23 cellular contexts compared by ENCODE assay signal in genomic region chr2:109459485-109459884, GRCh38.
A peak's percentile ranks its signal among the peaks of the same experiment; 100 is the strongest.
DNase-seq lines count a peak whose midpoint lies in the region; ATAC-seq and TF ChIP-seq lines count a peak whose summit lies in the region.
"Had no signal": no experiment of that assay in that cellular context is flagged by ENCODE, and none has a peak within 500 bp of the region (broad histone marks: within the 10 kb centered on the region; RNA-seq: fewer than 3 reads in every experiment).

No MANE protein-coding gene starts in this region.

- H3K9me3 Mint-ChIP-seq in chondrocyte (ENCODE audit: low read depth) (peaks cover 4% of the 10 kb centered on the region), type B pancreatic cell (no peaks in the 10 kb centered on the region)
- H3K9me3 Mint-ChIP-seq: activated CD4-positive, alpha-beta memory T cell treated with anti-CD3 and anti-CD28 coated beads, Interleukin-2, amount 10 ng/mL, durations not matched to agents 7 days and 5 days; activated naive CD4-positive, alpha-beta T cell treated with anti-CD3 and anti-CD28 coated beads, Interleukin-2, amount 50 U/mL, for 72 hours; activated T-cell treated with anti-CD3 and anti-CD28 coated beads, Interleukin-2, amount 50 U/mL, for 24 hours; dendritic cell treated with granulocyte-macrophage colony-stimulating factor and Interleukin-4, amounts not matched to agents 40 ng/mL and 50 ng/mL, for 4 days; GM23338; neural progenitor cell; stimulated activated effector memory CD8-positive, alpha-beta T cell treated with anti-CD3 and anti-CD28 coated beads, Interleukin-12 subunit alpha, Interleukin-12 subunit beta, amount 100 ng/mL, for 72 hours; T-helper 2 cell treated with Interferon-gamma antibody and Interleukin-4, amounts not matched to agents 5 μg/mL and 100 μg/mL, for 36 hours; WTC11 had no signal

- no peaks in the 10 kb centered on the region for H3K79me2 ChIP-seq in osteoblast (ENCODE audit: insufficient read depth, low read length)

- WGBS in aorta, 2 donors, result 18% methylated on average over 6 of the region's 6 CpGs
- WGBS in esophagus squamous epithelium, 2 donors, result 53% methylated on average over 5 of the region's 6 CpGs; no CpG with 5 or more reads in 1 of the 2 donors

- H3K4me1 Mint-ChIP-seq in chondrocyte (ENCODE audit: low read depth) (peaks cover 62% of the 10 kb centered on the region), type B pancreatic cell (ENCODE audit: unreplicated experiment) (peaks cover 7% of the 10 kb centered on the region)
- H3K4me1 Mint-ChIP-seq: GM23338, WTC11 had no signal

- intact Hi-C loops in cardiac septum (cut with DNase I), result no loop called here
- intact Hi-C loops in Right ventricle myocardium superior (cut with DNase I), result no loop called here
- intact Hi-C loops in aorta (cut with DNase I), result no loop called here
- intact Hi-C loops in esophagus squamous epithelium (cut with DNase I), result no loop called here

- peak overlapping the region; percentile 96 for H3K27ac Mint-ChIP-seq in chondrocyte (ENCODE audit: unreplicated experiment)
- no peak overlapping the region for H3K27ac Mint-ChIP-seq in type B pancreatic cell
- H3K27ac Mint-ChIP-seq: activated CD4-positive, alpha-beta memory T cell treated with anti-CD3 and anti-CD28 coated beads, Interleukin-2, amount 10 ng/mL, durations not matched to agents 7 days and 5 days; activated naive CD4-positive, alpha-beta T cell treated with anti-CD3 and anti-CD28 coated beads, Interleukin-2, amount 50 U/mL, for 72 hours; activated T-cell treated with anti-CD3 and anti-CD28 coated beads, Interleukin-2, amount 50 U/mL, for 24 hours; dendritic cell treated with granulocyte-macrophage colony-stimulating factor and Interleukin-4, amounts not matched to agents 40 ng/mL and 50 ng/mL, for 4 days; GM23338; neural progenitor cell; stimulated activated effector memory CD8-positive, alpha-beta T cell treated with anti-CD3 and anti-CD28 coated beads, Interleukin-12 subunit alpha, Interleukin-12 subunit beta, amount 100 ng/mL, for 72 hours; T-helper 2 cell treated with Interferon-gamma antibody and Interleukin-4, amounts not matched to agents 5 μg/mL and 100 μg/mL, for 36 hours; WTC11 had no signal

- H3K4me3 Mint-ChIP-seq in chondrocyte (ENCODE audit: unreplicated experiment) (no peak overlapping the region), type B pancreatic cell (no peak overlapping the region)
- H3K4me3 Mint-ChIP-seq: activated CD4-positive, alpha-beta memory T cell treated with anti-CD3 and anti-CD28 coated beads, Interleukin-2, amount 10 ng/mL, durations not matched to agents 7 days and 5 days; activated T-cell treated with anti-CD3 and anti-CD28 coated beads, Interleukin-2, amount 50 U/mL, for 24 hours; dendritic cell treated with granulocyte-macrophage colony-stimulating factor and Interleukin-4, amounts not matched to agents 40 ng/mL and 50 ng/mL, for 4 days; GM23338; neural progenitor cell; stimulated activated effector memory CD8-positive, alpha-beta T cell treated with anti-CD3 and anti-CD28 coated beads, Interleukin-12 subunit alpha, Interleukin-12 subunit beta, amount 100 ng/mL, for 72 hours; T-helper 2 cell treated with Interferon-gamma antibody and Interleukin-4, amounts not matched to agents 5 μg/mL and 100 μg/mL, for 36 hours; WTC11 had no signal

- H3K36me3 Mint-ChIP-seq in chondrocyte (ENCODE audit: low read depth) (peaks cover 23% of the 10 kb centered on the region), type B pancreatic cell (no peaks in the 10 kb centered on the region)
- H3K36me3 Mint-ChIP-seq: activated naive CD4-positive, alpha-beta T cell treated with anti-CD3 and anti-CD28 coated beads, Interleukin-2, amount 50 U/mL, for 72 hours; stimulated activated effector memory CD8-positive, alpha-beta T cell treated with anti-CD3 and anti-CD28 coated beads, Interleukin-12 subunit alpha, Interleukin-12 subunit beta, amount 100 ng/mL, for 72 hours; WTC11 had no signal

- H3K36me3 ChIP-seq in osteoblast (ENCODE audit: insufficient read depth, low read length), result no peaks in the 10 kb centered on the region
- peaks cover 0 to 1% of the 10 kb centered on the region in 2 donors for H3K36me3 ChIP-seq in aorta (ENCODE audit: control insufficient read depth in 1 of 2, insufficient read depth in 2 of 2, low read length in 1 of 2)
- peaks cover 0 to 17% (median 0%) of the 10 kb centered on the region in 3 donors for H3K36me3 ChIP-seq in esophagus squamous epithelium
- H3K36me3 ChIP-seq: neural progenitor cell, thyroid gland had no signal

- peak; percentile 41 for DNase-seq in cardiac septum (ENCODE audit: low spot score)
- DNase-seq in Right ventricle myocardium superior, result no peak
- DNase-seq in chondrocyte (ENCODE audit: low spot score), result no peak
- DNase-seq in osteoblast (ENCODE audit: insufficient read length, low spot score, missing footprints), result peak; percentile 80
- DNase-seq in aorta, result peak in 1 of 2 donors; percentile 59
- no peak for DNase-seq in esophagus squamous epithelium (lab: John Stamatoyannopoulos, UW)
- no peak for DNase-seq in type B pancreatic cell (ENCODE audit: extremely low spot score, unreplicated experiment)
- DNase-seq: 8988T; activated CD4-positive, alpha-beta memory T cell treated with anti-CD3 and anti-CD28 coated beads, Interleukin-2, amount 10 ng/mL, durations not matched to agents 7 days and 5 days; activated T-cell treated with anti-CD3 and anti-CD28 coated beads, Interleukin-2, amount 50 U/mL, for 24 hours; hypothalamus; NCI-H526; thyroid gland had no signal

- H3K27me3 Mint-ChIP-seq in chondrocyte (ENCODE audit: low read depth) (no peaks in the 10 kb centered on the region), type B pancreatic cell (no peaks in the 10 kb centered on the region)
- H3K27me3 Mint-ChIP-seq: activated T-cell treated with anti-CD3 and anti-CD28 coated beads, Interleukin-2, amount 50 U/mL, for 24 hours; dendritic cell treated with granulocyte-macrophage colony-stimulating factor and Interleukin-4, amounts not matched to agents 40 ng/mL and 50 ng/mL, for 4 days had no signal

- H3K4me1 ChIP-seq in osteoblast (ENCODE audit: insufficient read depth, low read length) (peaks cover 19% of the 10 kb centered on the region), aorta (ENCODE audit: control insufficient read depth in 1 of 2, insufficient read depth in 2 of 2, low read length in 2 of 2) (no peaks in the 10 kb centered on the region), esophagus squamous epithelium (no peaks in the 10 kb centered on the region)
- H3K4me1 ChIP-seq: neural progenitor cell had no signal

- H3K4me3 ChIP-seq in osteoblast (ENCODE audit: insufficient read depth, low read length), result no peak overlapping the region
- H3K4me3 ChIP-seq in aorta (ENCODE audit: low read length in 2 of 2), result no peak overlapping the region
- no peak overlapping the region for H3K4me3 ChIP-seq in esophagus squamous epithelium
- H3K4me3 ChIP-seq: BLaER1, GM23338, neural progenitor cell, SK-N-MC, thyroid gland had no signal

- H3K9me3 ChIP-seq in osteoblast (ENCODE audit: low read depth, low read length) (no peaks in the 10 kb centered on the region), aorta (ENCODE audit: control insufficient read depth, low read length) (no peaks in the 10 kb centered on the region), esophagus squamous epithelium (no peaks in the 10 kb centered on the region)
- H3K9me3 ChIP-seq: BLaER1, thyroid gland had no signal

- no peak overlapping the region for H2AFZ ChIP-seq in osteoblast (ENCODE audit: low read length)
- H2AFZ ChIP-seq: GM23338, neural progenitor cell had no signal

- ATAC-seq in Right ventricle myocardium superior (ENCODE audit: poor library complexity) (no peak), aorta (ENCODE audit: low FRiP score) (peak; percentile 36), HG03135 (IDR thresholded peaks at IDR 0.05; ENCODE audit: unreplicated experiment) (no peak)
- ATAC-seq: activated naive CD4-positive, alpha-beta T cell treated with anti-CD3 and anti-CD28 coated beads, Interleukin-2, amount 50 U/mL, for 72 hours; GM23338; stimulated activated effector memory CD8-positive, alpha-beta T cell treated with anti-CD3 and anti-CD28 coated beads, Interleukin-12 subunit alpha, Interleukin-12 subunit beta, amount 100 ng/mL, for 72 hours; WTC11 had no signal

- H3K27ac ChIP-seq in osteoblast (ENCODE audit: low read depth, low read length) (no peak overlapping the region), aorta (ENCODE audit: low read depth in 1 of 2, low read length in 2 of 2) (peak overlapping the region in 1 of 2 donors; percentile 89), esophagus squamous epithelium (peak overlapping the region in 1 of 4 donors; percentile 29)
- H3K27ac ChIP-seq: BLaER1, neural progenitor cell, SK-N-MC, thyroid gland had no signal

- H4K20me1 ChIP-seq in osteoblast (ENCODE audit: insufficient read depth, low read length), result no peaks in the 10 kb centered on the region
- H4K20me1 ChIP-seq: BLaER1 had no signal

- H3K4me2 ChIP-seq in osteoblast (ENCODE audit: insufficient read depth, low read length), result no peak overlapping the region
- H3K4me2 ChIP-seq: BLaER1, GM23338, neural progenitor cell had no signal

- TF ChIP-seq POLR2A in esophagus squamous epithelium (IDR thresholded peaks at IDR 0.05), result peak in 1 of 4 donors; percentile 16

- H3K27me3 ChIP-seq in osteoblast (ENCODE audit: insufficient read depth, low read length) (no peaks in the 10 kb centered on the region), aorta (ENCODE audit: control insufficient read depth in 1 of 2, insufficient read depth in 2 of 2, low read length in 1 of 2) (no peaks in the 10 kb centered on the region), esophagus squamous epithelium (peaks cover 0 to 13% (median 0%) of the 10 kb centered on the region in 4 donors)
- H3K27me3 ChIP-seq: BLaER1, neural progenitor cell, thyroid gland had no signal

- TF ChIP-seq CTCF in chondrocyte (IDR thresholded peaks at IDR 0.05) (no peak), osteoblast (IDR thresholded peaks at IDR 0.05; ENCODE audit: extremely low read depth, low read depth, low read length) (no peak), esophagus squamous epithelium (IDR thresholded peaks at IDR 0.05) (no peak), type B pancreatic cell (conservative IDR thresholded peaks at IDR 0.05) (no peak)

Comparison
In these comparisons a context has a peak if more than half of its experiments do, and no peak if none do; other contexts are left out.
1. DNase-seq: peak in cardiac septum (single experiment) and osteoblast (single experiment); none in Right ventricle myocardium superior (single experiment), chondrocyte (single experiment), esophagus squamous epithelium (single experiment) and type B pancreatic cell (single experiment).